Comparison of ENCODE assay signal across 17 cellular contexts in genomic region chr15:77499087-77499765, GRCh38.
DNase-seq lines count a peak whose midpoint lies in the region; ATAC-seq, FAIRE-seq and TF ChIP-seq lines count a peak whose summit lies in the region.
"Had no signal": no experiment of that assay in that cellular context is flagged by ENCODE, and none has a peak within 500 bp of the region (broad histone marks: within the 10 kb centered on the region; RNA-seq: fewer than 3 reads in every experiment).

No MANE protein-coding gene starts in this region.

- H4K20me1 ChIP-seq in SK-N-SH (ENCODE audit: insufficient read depth) (no peaks in the 10 kb centered on the region), GM12878 (ENCODE audit: control insufficient read depth, insufficient read depth) (no peaks in the 10 kb centered on the region)

- H3K4me1 ChIP-seq in SK-N-SH (ENCODE audit: control insufficient read depth in 1 of 2, insufficient read depth in 2 of 2, low read depth in 1 of 2, low read length in 1 of 2): peaks cover 40 to 53% of the 10 kb centered on the region in 2 experiments
- H3K4me1 ChIP-seq in GM12878 (ENCODE audit: control insufficient read depth, insufficient read depth, low read length): peaks cover 9% of the 10 kb centered on the region
- peaks cover 13% of the 10 kb centered on the region for H3K4me1 ChIP-seq in prostate gland (replicated peaks)
- H3K4me1 ChIP-seq in body of pancreas: peaks cover 36% of the 10 kb centered on the region

- RAD21 ChIA-PET in GM12878 (lab: Charles Lee; ENCODE audit: unreplicated experiment): interaction anchor here (0.7 to 10.5 kb wide), 9 partner anchors 9 to 526 kb away, joined by 3 to 279 read pairs (median 9); no protein-coding TSS in a partner anchor

- POLR2A ChIA-PET in SK-N-SH (lab: Yijun Ruan, JAX): no interaction called here
- POLR2A ChIA-PET in GM12878 (lab: Charles Lee): interaction anchor here (1.2 kb wide), 1 partner anchor 10 kb away, joined by 3 read pairs; no protein-coding TSS in a partner anchor

- peak; percentile 36 for DNase-seq in SK-N-SH
- DNase-seq in GM12878 (ENCODE audit: low read depth, low spot score): no peak
- DNase-seq in substantia nigra (lab: John Stamatoyannopoulos, UW): no peak
- no peak for DNase-seq in prostate gland (ENCODE audit: low spot score)
- no peak for DNase-seq in body of pancreas
- DNase-seq: activated B cell treated with CpG ODN at 0.5 μM for 24 hours; activated naive CD4-positive, alpha-beta T cell; effector memory CD8-positive, alpha-beta T cell; NCI-H1436 treated with DMSO at 0.1 percent for 48 hours; pancreas; PC-3; stimulated activated CD4-positive, alpha-beta T cell treated with anti-CD3 and anti-CD28 coated beads, Interleukin-12 subunit alpha, Interleukin-12 subunit beta, amount 100 ng/mL, for 4 hours; T-helper 1 cell had no signal

- TF ChIP-seq EP300 in SK-N-SH (IDR thresholded peaks at IDR 0.05; ENCODE audit: borderline replicate concordance in 1 of 2, low read depth in 1 of 2, low read length in 1 of 2): no peak; a peak in 1 of 4 replicates
- TF ChIP-seq EP300 in GM12878 (IDR thresholded peaks at IDR 0.05; ENCODE audit: borderline replicate concordance in 1 of 2, control insufficient read depth in 1 of 2, low read depth in 2 of 2, low read length in 2 of 2): no peak

- H3K79me2 ChIP-seq in SK-N-SH (ENCODE audit: insufficient read depth) (no peaks in the 10 kb centered on the region), GM12878 (ENCODE audit: control insufficient read depth, insufficient read depth, low read length) (no peaks in the 10 kb centered on the region)

- CTCF ChIA-PET in SK-N-SH (lab: Yijun Ruan, JAX) (interaction anchor here (0.7 to 7.1 kb wide), 9 partner anchors 10 to 622 kb away, joined by 3 to 80 read pairs (median 10); partner anchors contain the start of gene LINGO1), GM12878 (lab: Yijun Ruan, JAX) (interaction anchor here (1.4 to 10.5 kb wide), 8 partner anchors 9 to 526 kb away, joined by 5 to 411 read pairs (median 31); no protein-coding TSS in a partner anchor)

- no peak overlapping the region for H2AFZ ChIP-seq in SK-N-SH (ENCODE audit: low read depth)
- no peak overlapping the region for H2AFZ ChIP-seq in GM12878 (ENCODE audit: control insufficient read depth, low read depth, low read length)

- H3K9me2 ChIP-seq in SK-N-SH: no peaks in the 10 kb centered on the region

- H3K27me3 ChIP-seq in SK-N-SH (ENCODE audit: insufficient read depth): no peaks in the 10 kb centered on the region
- no peaks in the 10 kb centered on the region for H3K27me3 ChIP-seq in GM12878 (replicated peaks in 1 of 2; ENCODE audit: control insufficient read depth in 2 of 2, insufficient read depth in 2 of 2, low read length in 1 of 2)
- H3K27me3 ChIP-seq in layer of hippocampus (ENCODE audit: control insufficient read depth, insufficient read depth, low read length): no peaks in the 10 kb centered on the region
- no peaks in the 10 kb centered on the region for H3K27me3 ChIP-seq in prostate gland (replicated peaks; ENCODE audit: insufficient read depth)
- no peaks in the 10 kb centered on the region for H3K27me3 ChIP-seq in body of pancreas
- H3K27me3 ChIP-seq: pancreas had no signal

- in situ Hi-C loops in GM12878 (cut with MboI): loop anchor here (5.0 kb wide), 2 partner anchors 312 to 382 kb away; no protein-coding TSS in a partner anchor

- SMC1A ChIA-PET in GM12878 (lab: Charles Lee; ENCODE audit: uncharacterized antibody, unreplicated experiment): interaction anchor here (0.9 to 10.1 kb wide), 6 partner anchors 42 to 387 kb away, joined by 3 to 269 read pairs (median 39); no protein-coding TSS in a partner anchor

- intact Hi-C loops in GM12878 (cut with micrococcal nuclease; ENCODE audit: unreplicated experiment): loop anchor here (5.0 kb wide), 1 partner anchor 43 kb away; no protein-coding TSS in a partner anchor
- intact Hi-C loops in prostate gland (cut with DNase I): loop anchor here (5.0 kb wide), 2 partner anchors 43 to 312 kb away; no protein-coding TSS in a partner anchor
- intact Hi-C loops in body of pancreas (cut with DNase I): no loop called here

- H3K27ac ChIP-seq in SK-N-SH (ENCODE audit: low read depth in 2 of 2, low read length in 1 of 2) (peak overlapping the region in 1 of 2 experiments; percentile 98; a peak in 2 of 4 replicates), GM12878 (ENCODE audit: control insufficient read depth, insufficient read depth) (no peak overlapping the region), layer of hippocampus (ENCODE audit: low read depth, low read length) (peak overlapping the region; percentile 95), substantia nigra (ENCODE audit: low read depth, low read length, poor library complexity, severe bottlenecking) (peak overlapping the region; percentile 96), prostate gland (peak overlapping the region in 1 of 2 donors; percentile 40), body of pancreas (no peak overlapping the region)
- H3K27ac ChIP-seq: pancreas had no signal

- no TSS peak for BruUV-seq in GM12878 (replicated peaks; lab: Mats Ljungman, UMichigan)

- 85% methylated on average over 5 of the region's 5 CpGs for WGBS in SK-N-SH (ENCODE audit: low lambda C conversion rate)
- 68% methylated on average over 5 of the region's 5 CpGs for WGBS in GM12878 (ENCODE audit: insufficient coverage, insufficient replicate concordance, low lambda C conversion rate, missing lambda C conversion rate)
- WGBS in prostate gland: 69% methylated on average over 5 of the region's 5 CpGs
- 94 to 98% methylated on average over 5 of the region's 5 CpGs for WGBS in body of pancreas, 2 donors

- TF ChIP-seq CTCF in SK-N-SH (IDR thresholded peaks at IDR 0.05) (no peak), GM12878 (IDR thresholded peaks at IDR 0.05 in 2 of 3, conservative IDR thresholded peaks at IDR 0.05 in 1 of 3; ENCODE audit: control insufficient read depth in 2 of 3, extremely low read depth in 1 of 3, insufficient read depth in 1 of 3, low read depth in 3 of 3, low read length in 3 of 3) (no peak), prostate gland (IDR thresholded peaks at IDR 0.05) (no peak), body of pancreas (IDR thresholded peaks at IDR 0.05) (no peak)

- H3K4me2 ChIP-seq in SK-N-SH (peak overlapping the region; percentile 83; the same call in 1 of the 2 replicates), GM12878 (ENCODE audit: control insufficient read depth, insufficient read depth) (no peak overlapping the region)

- ATAC-seq in SK-N-SH treated with all-trans-retinoic acid at 6 μM for 48 hours (no peak), GM12878 (no peak), GM19452 (IDR thresholded peaks at IDR 0.05; ENCODE audit: unreplicated experiment) (no peak), body of pancreas (no peak)
- ATAC-seq: effector memory CD8-positive, alpha-beta T cell; pancreas; PC-3 had no signal

- no peak overlapping the region for H3K4me3 ChIP-seq in SK-N-SH (ENCODE audit: low read depth in 2 of 2, low read length in 1 of 2)
- no peak overlapping the region for H3K4me3 ChIP-seq in GM12878
- H3K4me3 ChIP-seq in prostate gland: no peak overlapping the region
- H3K4me3 ChIP-seq in body of pancreas: no peak overlapping the region
- H3K4me3 ChIP-seq: pancreas had no signal

- TF ChIP-seq RAD21 in SK-N-SH (IDR thresholded peaks at IDR 0.05; ENCODE audit: low read length): no peak
- TF ChIP-seq RAD21 in GM12878 (IDR thresholded peaks at IDR 0.05; ENCODE audit: insufficient read depth, low read depth, low read length): no peak

- no peaks in the 10 kb centered on the region for H3K36me3 ChIP-seq in SK-N-SH (replicated peaks in 1 of 2; ENCODE audit: control insufficient read depth in 1 of 2, insufficient read depth in 2 of 2, low read length in 1 of 2)
- H3K36me3 ChIP-seq in GM12878 (ENCODE audit: control insufficient read depth in 2 of 2, insufficient read depth in 2 of 2, low read length in 1 of 2): 0 out of 4 replicates have a peak, but pooled peaks cover 0 to 5% of the 10 kb centered on the region in 2 experiments
- H3K36me3 ChIP-seq in prostate gland: no peaks in the 10 kb centered on the region
- no peaks in the 10 kb centered on the region for H3K36me3 ChIP-seq in body of pancreas (replicated peaks in 1 of 2; ENCODE audit: insufficient read depth in 1 of 2, low read depth in 2 of 2)
- H3K36me3 ChIP-seq: pancreas had no signal

- FAIRE-seq in GM12878 (lab: Jason Lieb, UNC): no peak
- FAIRE-seq: A204.1, pancreas had no signal

- H3K9ac ChIP-seq in SK-N-SH (no peak overlapping the region), GM12878 (ENCODE audit: control insufficient read depth, insufficient read depth, low read length) (no peak overlapping the region)

- H3F3A ChIP-seq in SK-N-SH (replicated peaks; ENCODE audit: insufficient read depth): peaks cover 15% of the 10 kb centered on the region

- no peaks in the 10 kb centered on the region for H3K9me3 ChIP-seq in SK-N-SH
- no peaks in the 10 kb centered on the region for H3K9me3 ChIP-seq in GM12878 (replicated peaks; ENCODE audit: control insufficient read depth, insufficient read depth, low read length)
- no peaks in the 10 kb centered on the region for H3K9me3 ChIP-seq in prostate gland
- no peaks in the 10 kb centered on the region for H3K9me3 ChIP-seq in body of pancreas
- H3K9me3 ChIP-seq: pancreas had no signal

- TF ChIP-seq POLR2A in GM12878 (IDR thresholded peaks at IDR 0.05; ENCODE audit: low read depth, low read length) (no peak), prostate gland (IDR thresholded peaks at IDR 0.05) (no peak), body of pancreas (IDR thresholded peaks at IDR 0.05) (no peak)

TF ChIP-seq in SK-N-SH, 30 proteins besides CTCF, POLR2A, EP300 and RAD21:
- TF ChIP-seq TCF12 (IDR thresholded peaks at IDR 0.05) (peak; percentile 32; the same call in 1 of the 2 replicates), RCOR1 (IDR thresholded peaks at IDR 0.05; ENCODE audit: low read length) (no peak)

TF ChIP-seq in SK-N-SH treated with all-trans-retinoic acid at 6 μM for 48 hours, 23 proteins besides CTCF, POLR2A, EP300 and RAD21:
- no peak for TF ChIP-seq ZC3H10 (CRISPR knock-in tag; IDR thresholded peaks at IDR 0.05)
- TF ChIP-seq ESRRG (CRISPR knock-in tag; IDR thresholded peaks at IDR 0.05): no peak
- TF ChIP-seq ISL1 (CRISPR knock-in tag; IDR thresholded peaks at IDR 0.05): no peak
- no peak for TF ChIP-seq OSR1 (CRISPR knock-in tag; IDR thresholded peaks at IDR 0.05)
- TF ChIP-seq SNAI2 (CRISPR knock-in tag; IDR thresholded peaks at IDR 0.05): no peak
- TF ChIP-seq CSDC2 (CRISPR knock-in tag; IDR thresholded peaks at IDR 0.05): no peak
- no peak for TF ChIP-seq ZNF565 (CRISPR knock-in tag; conservative IDR thresholded peaks at IDR 0.05; ENCODE audit: low read depth)

TF ChIP-seq in GM12878, 131 proteins besides CTCF, POLR2A, EP300 and RAD21 (continues in another document):
- TF ChIP-seq STAT1 (conservative IDR thresholded peaks at IDR 0.05): no peak
- no peak for TF ChIP-seq ZBED1 (IDR thresholded peaks at IDR 0.05; ENCODE audit: borderline replicate concordance)
- TF ChIP-seq POLR2AphosphoS2 (IDR thresholded peaks at IDR 0.05; ENCODE audit: low read depth, low read length): no peak

Comparison
In these comparisons a context has a peak if more than half of its experiments do, and no peak if none do; other contexts are left out.
1. H3K27ac ChIP-seq: peak in layer of hippocampus (single experiment) and substantia nigra (single experiment); none in GM12878 (single experiment) and body of pancreas (0 of 4).
2. Of the 26 proteins assayed by ChIP-seq in both GM12878 and SK-N-SH: peak only in GM12878: none; only in SK-N-SH: none; in both: TCF12; in neither: 25.